ENCODE assay signal across 14 cellular contexts in the genomic region with DNA sequence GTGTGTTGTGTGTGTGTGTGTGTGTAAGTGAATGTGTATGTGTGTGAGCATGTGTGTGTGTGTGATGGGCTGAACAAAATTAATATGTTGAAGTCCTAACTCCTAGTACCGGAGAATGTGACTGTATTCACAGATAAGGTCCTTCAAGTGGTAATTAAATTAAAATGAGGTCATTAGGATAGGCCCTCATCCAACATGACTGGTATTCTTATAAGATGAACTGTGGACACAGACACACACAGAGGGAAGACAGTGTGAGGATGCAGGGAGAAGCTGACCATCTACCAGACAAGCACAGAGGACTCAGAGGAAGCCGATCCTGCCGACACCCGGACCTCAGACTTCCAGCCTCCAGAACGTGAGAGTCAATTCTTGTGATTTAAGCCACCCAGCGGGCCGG.
DNase-seq lines count a peak whose midpoint lies in the region; ATAC-seq and TF ChIP-seq lines count a peak whose summit lies in the region.
"Had no signal": no experiment of that assay in that cellular context is flagged by ENCODE, and none has a peak within 500 bp of the region (broad histone marks: within the 10 kb centered on the region; RNA-seq: fewer than 3 reads in every experiment).

No MANE protein-coding gene starts in this region.

- H3K4me3 ChIP-seq in spleen = no peak overlapping the region
- no peak overlapping the region for H3K4me3 ChIP-seq in CD4-positive, alpha-beta memory T cell (ENCODE audit: low read length in 2 of 2)

- no peak for DNase-seq in Right ventricle myocardium superior
- no peak for DNase-seq in cardiac septum (ENCODE audit: low spot score)
- peak; percentile 4 for DNase-seq in cerebellar cortex (ENCODE audit: low spot score)
- no peak for DNase-seq in left ventricle myocardium superior
- no peak for DNase-seq in iPS-NIHi11 (ENCODE audit: low spot score)
- DNase-seq in spleen = no peak
- DNase-seq in CD4-positive, alpha-beta memory T cell = no peak
- DNase-seq: CD4-positive, CD25-positive, alpha-beta regulatory T cell; DMS79; HCEC 1CT; KG1; NCI-H526 treated with DMSO at 0.1 percent for 48 hours; OCI-M1; SW 1271 had no signal

- no peaks in the 10 kb centered on the region for H3K36me3 ChIP-seq in spleen
- no peaks in the 10 kb centered on the region for H3K36me3 ChIP-seq in CD4-positive, alpha-beta memory T cell (ENCODE audit: insufficient read depth, low read length)

- TF ChIP-seq CTCF in spleen (IDR thresholded peaks at IDR 0.05 in 8 of 11, conservative IDR thresholded peaks at IDR 0.05 in 3 of 11) = no peak

- CTCF ChIA-PET in CD4-positive, alpha-beta memory T cell (lab: Charles Lee; ENCODE audit: partially characterized antibody) = no interaction called here

- H3K4me3 Mint-ChIP-seq in CD4-positive, alpha-beta memory T cell = no peak overlapping the region
- H3K4me3 Mint-ChIP-seq: CD4-positive, CD25-positive, alpha-beta regulatory T cell had no signal

- POLR2A ChIA-PET in CD4-positive, alpha-beta memory T cell (lab: Charles Lee; ENCODE audit: partially characterized antibody) = no interaction called here

- peaks cover 0 to 8% (median 0%) of the 10 kb centered on the region in 7 donors for H3K27me3 ChIP-seq in spleen (replicated peaks in 1 of 7)
- no peaks in the 10 kb centered on the region for H3K27me3 ChIP-seq in CD4-positive, alpha-beta memory T cell (ENCODE audit: insufficient read depth, low read length)

- no peaks in the 10 kb centered on the region for H3K9me3 ChIP-seq in spleen
- H3K9me3 ChIP-seq in CD4-positive, alpha-beta memory T cell (ENCODE audit: control insufficient read depth in 1 of 2, low read length in 2 of 2) = no peaks in the 10 kb centered on the region

- H3K27ac Mint-ChIP-seq in CD4-positive, alpha-beta memory T cell = no peak overlapping the region
- H3K27ac Mint-ChIP-seq: CD4-positive, CD25-positive, alpha-beta regulatory T cell had no signal

- H3K9me3 Mint-ChIP-seq in CD4-positive, alpha-beta memory T cell = no peaks in the 10 kb centered on the region

- no peaks in the 10 kb centered on the region for H3K4me1 ChIP-seq in spleen
- H3K4me1 ChIP-seq in CD4-positive, alpha-beta memory T cell (ENCODE audit: insufficient read depth, low read length) = no peaks in the 10 kb centered on the region

- H3K27ac ChIP-seq in spleen = no peak overlapping the region
- no peak overlapping the region for H3K27ac ChIP-seq in CD4-positive, alpha-beta memory T cell (ENCODE audit: low read depth, low read length)

- ATAC-seq in Right ventricle myocardium superior (ENCODE audit: poor library complexity) (peak; percentile 66), left ventricle myocardium superior (peak; percentile 72)

- intact Hi-C loops in Right ventricle myocardium superior (cut with DNase I) (no loop called here), cardiac septum (cut with DNase I) (no loop called here), left ventricle myocardium superior (cut with micrococcal nuclease) (no loop called here), spleen (cut with DNase I; ENCODE audit: low total_unique reads) (no loop called here)
- intact Hi-C loops in CD4-positive, alpha-beta memory T cell (cut with micrococcal nuclease) = no loop called here

- peaks cover 10 to 24% of the 10 kb centered on the region in 2 donors for H3K27me3 Mint-ChIP-seq in CD4-positive, alpha-beta memory T cell

- no peaks in the 10 kb centered on the region for H3K4me1 Mint-ChIP-seq in CD4-positive, alpha-beta memory T cell
- H3K4me1 Mint-ChIP-seq: CD4-positive, CD25-positive, alpha-beta regulatory T cell had no signal

- no peak for TF ChIP-seq POLR2A in spleen (IDR thresholded peaks at IDR 0.05)

- no peaks in the 10 kb centered on the region for H3K36me3 Mint-ChIP-seq in CD4-positive, alpha-beta memory T cell
- H3K36me3 Mint-ChIP-seq: CD4-positive, CD25-positive, alpha-beta regulatory T cell had no signal

- 81 to 94% (median 85%) methylated on average over 7 of the region's 7 CpGs for WGBS in spleen, 5 donors
